ENCODE assay signal across 20 cellular contexts in genomic region chr11:127628463-127628785, GRCh38.
"Had no signal": no experiment of that assay in that cellular context is flagged by ENCODE, and none has a peak within 500 bp of the region (broad histone marks: within the 10 kb centered on the region; RNA-seq: fewer than 3 reads in every experiment).

No MANE protein-coding gene starts in this region.

- H3K9me3 Mint-ChIP-seq: activated CD4-positive, alpha-beta T cell treated with anti-CD3 and anti-CD28 coated beads, Interleukin-2, amount 10 ng/mL, durations not matched to agents 7 days and 5 days; activated naive CD4-positive, alpha-beta T cell treated with anti-CD3 and anti-CD28 coated beads, Interleukin-2, amount 50 U/mL, for 24 hours; mesothelial cell of epicardium had no signal

- DNase-seq: activated CD4-positive, alpha-beta T cell treated with anti-CD3 and anti-CD28 coated beads, Interleukin-2, amount 10 ng/mL, durations not matched to agents 7 days and 5 days; activated CD4-positive, CD25-positive, alpha-beta regulatory T cell treated with anti-CD3 and anti-CD28 coated beads, Interleukin-2, amount 50 U/mL, for 72 hours; activated CD8-positive, alpha-beta T cell treated with anti-CD3 and anti-CD28 coated beads, Interleukin-2, amount 10 ng/mL, durations not matched to agents 7 days and 5 days; activated gamma-delta T cell treated with Interleukin-2 at 50 U/mL for 16 hours; activated T-cell treated with anti-CD3 and anti-CD28 coated beads, Interleukin-2, amount 50 U/mL, for 1 hour; cerebellar nuclear complex; cortex of kidney; natural killer cell; sigmoid colon; stimulated activated CD4-positive, alpha-beta T cell treated with anti-CD3 and anti-CD28 coated beads, Interleukin-2, amount 100 ng/mL, for 48 hours; stimulated activated CD8-positive, alpha-beta memory T cell treated with anti-CD3 and anti-CD28 coated beads, Interleukin-4, amount 100 ng/mL, for 48 hours; stimulated activated naive B cell treated with anti-CD40 and anti-IgM and Interleukin-4, amounts not matched to agents 10 μg/mL and 1 μg/mL and 100 μg/mL, for 72 hours; T-helper 1 cell; trophoblast cell; WERI-Rb-1 had no signal

- H3K36me3 Mint-ChIP-seq: activated naive CD4-positive, alpha-beta T cell treated with anti-CD3 and anti-CD28 coated beads, Interleukin-2, amount 50 U/mL, for 24 hours; mesothelial cell of epicardium; natural killer cell; stimulated activated naive B cell treated with anti-CD40 and anti-IgM and Interleukin-4, amounts not matched to agents 10 μg/mL and 1 μg/mL and 100 μg/mL, for 72 hours had no signal

- H3K4me3 Mint-ChIP-seq: activated CD4-positive, alpha-beta T cell treated with anti-CD3 and anti-CD28 coated beads, Interleukin-2, amount 10 ng/mL, durations not matched to agents 7 days and 5 days; activated CD8-positive, alpha-beta T cell treated with anti-CD3 and anti-CD28 coated beads, Interleukin-2, amount 10 ng/mL, durations not matched to agents 7 days and 5 days; activated naive CD4-positive, alpha-beta T cell treated with anti-CD3 and anti-CD28 coated beads, Interleukin-2, amount 50 U/mL, for 24 hours; mesothelial cell of epicardium; natural killer cell; stimulated activated naive B cell treated with anti-CD40 and anti-IgM and Interleukin-4, amounts not matched to agents 10 μg/mL and 1 μg/mL and 100 μg/mL, for 72 hours had no signal

- H3K9me3 ChIP-seq: sigmoid colon, testis, vagina had no signal

- H3K4me3 ChIP-seq: lung, sigmoid colon, testis, vagina had no signal

- H3K27me3 Mint-ChIP-seq: activated CD4-positive, alpha-beta T cell treated with anti-CD3 and anti-CD28 coated beads, Interleukin-2, amount 10 ng/mL, durations not matched to agents 7 days and 5 days; stimulated activated naive B cell treated with anti-CD40 and anti-IgM and Interleukin-4, amounts not matched to agents 10 μg/mL and 1 μg/mL and 100 μg/mL, for 72 hours had no signal

- H3K27ac Mint-ChIP-seq: activated CD4-positive, alpha-beta T cell treated with anti-CD3 and anti-CD28 coated beads, Interleukin-2, amount 10 ng/mL, durations not matched to agents 7 days and 5 days; activated CD8-positive, alpha-beta T cell treated with anti-CD3 and anti-CD28 coated beads, Interleukin-2, amount 10 ng/mL, durations not matched to agents 7 days and 5 days; activated naive CD4-positive, alpha-beta T cell treated with anti-CD3 and anti-CD28 coated beads, Interleukin-2, amount 50 U/mL, for 24 hours; mesothelial cell of epicardium; natural killer cell; stimulated activated naive B cell treated with anti-CD40 and anti-IgM and Interleukin-4, amounts not matched to agents 10 μg/mL and 1 μg/mL and 100 μg/mL, for 72 hours had no signal

- H3K4me1 Mint-ChIP-seq: activated CD4-positive, alpha-beta T cell treated with anti-CD3 and anti-CD28 coated beads, Interleukin-2, amount 10 ng/mL, durations not matched to agents 7 days and 5 days; activated naive CD4-positive, alpha-beta T cell treated with anti-CD3 and anti-CD28 coated beads, Interleukin-2, amount 50 U/mL, for 24 hours; natural killer cell; stimulated activated naive B cell treated with anti-CD40 and anti-IgM and Interleukin-4, amounts not matched to agents 10 μg/mL and 1 μg/mL and 100 μg/mL, for 72 hours had no signal

- H3K36me3 ChIP-seq: sigmoid colon, vagina, WERI-Rb-1 had no signal

- H3K4me1 ChIP-seq: vagina had no signal

- ATAC-seq: activated CD8-positive, alpha-beta T cell treated with anti-CD3 and anti-CD28 coated beads, Interleukin-2, amount 10 ng/mL, durations not matched to agents 7 days and 5 days; natural killer cell; stimulated activated naive B cell treated with anti-CD40 and anti-IgM and Interleukin-4, amounts not matched to agents 10 μg/mL and 1 μg/mL and 100 μg/mL, for 72 hours had no signal

- H3K27me3 ChIP-seq: sigmoid colon, testis, vagina had no signal

- H3K27ac ChIP-seq: sigmoid colon, testis, vagina, WERI-Rb-1 had no signal
